In genomic region chr14:76734501-76734900, GRCh38 we compare ENCODE assay signal across 1 cellular context. TPM values are rescaled to one million over a fixed set of nuclear protein-coding genes. Genes with fewer than 3 reads are reported as not detected.
"Had no signal": no experiment of that assay in that cellular context is flagged by ENCODE, and none has a peak within 500 bp of the region (broad histone marks: within the 10 kb centered on the region; RNA-seq: fewer than 3 reads in every experiment).

No MANE protein-coding gene starts in this region.

RNA-seq across cellular contexts. Expression of gene VASH1, which starts 26.8 kb away (rescaled TPM):
- total RNA-seq: HT-29 had no signal
